In the genomic region with DNA sequence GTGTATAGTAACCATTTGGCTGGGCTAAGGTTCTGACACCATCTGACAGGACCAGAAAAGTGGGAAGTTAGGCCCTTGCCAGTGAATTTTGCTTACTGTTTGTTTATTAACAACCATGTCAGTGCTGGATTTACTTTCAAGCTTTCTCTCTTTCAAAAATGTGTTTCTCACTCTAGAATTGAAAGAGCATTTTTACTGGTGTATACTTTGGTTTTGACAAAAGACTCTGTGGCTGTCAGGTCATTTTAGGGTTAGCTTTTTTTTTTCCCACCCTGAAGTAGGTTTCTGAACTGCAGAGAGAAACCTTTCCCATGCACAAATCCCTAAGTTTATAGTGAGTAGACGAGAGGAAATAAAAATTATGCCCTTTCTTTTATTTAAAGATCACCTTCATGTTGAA, we compare ENCODE assay signal across 1 cellular context.
TF ChIP-seq lines count a peak whose summit lies in the region.

No MANE protein-coding gene starts in this region.

TF ChIP-seq in H1, 55 proteins besides CTCF, POLR2A, EP300 and RAD21:
- TF ChIP-seq TAF1 (IDR thresholded peaks at IDR 0.05; ENCODE audit: low read depth, low read length), result no peak
- TF ChIP-seq HDAC6 (IDR thresholded peaks at IDR 0.05; ENCODE audit: low read depth, low read length), result no peak
- TF ChIP-seq SP2 (IDR thresholded peaks at IDR 0.05; ENCODE audit: low read length), result no peak
- TF ChIP-seq CEBPB (IDR thresholded peaks at IDR 0.05; ENCODE audit: low read depth, low read length), result no peak
- no peak for TF ChIP-seq POLR2AphosphoS5 (IDR thresholded peaks at IDR 0.05; ENCODE audit: low read depth, low read length)
- TF ChIP-seq SUZ12 (IDR thresholded peaks at IDR 0.05; ENCODE audit: low read length), result no peak
- TF ChIP-seq PHF8 (conservative IDR thresholded peaks at IDR 0.05; ENCODE audit: low read depth, low read length), result no peak
- no peak for TF ChIP-seq GTF2F1 (IDR thresholded peaks at IDR 0.05; ENCODE audit: borderline replicate concordance, low read depth, low read length)
- no peak for TF ChIP-seq CREB1 (IDR thresholded peaks at IDR 0.05)
- no peak for TF ChIP-seq YY1 (IDR thresholded peaks at IDR 0.05; ENCODE audit: low read depth, low read length)
- no peak for TF ChIP-seq E2F6 (IDR thresholded peaks at IDR 0.05)
- no peak for TF ChIP-seq TBP (IDR thresholded peaks at IDR 0.05; ENCODE audit: low read depth, low read length)
- no peak for TF ChIP-seq NRF1 (IDR thresholded peaks at IDR 0.05; ENCODE audit: low read depth, low read length)
- TF ChIP-seq NANOG (IDR thresholded peaks at IDR 0.05; ENCODE audit: insufficient read depth, low read depth, low read length, poor library complexity, severe bottlenecking), result no peak
- TF ChIP-seq RBBP5 (IDR thresholded peaks at IDR 0.05; ENCODE audit: borderline replicate concordance, low read depth, low read length), result no peak
